Comparison of ENCODE assay signal across 11 cellular contexts in genomic region chr16:86882586-86883280, GRCh38.
A peak's percentile ranks its signal among the peaks of the same experiment; 100 is the strongest.
DNase-seq lines count a peak whose midpoint lies in the region; ATAC-seq and TF ChIP-seq lines count a peak whose summit lies in the region.
"Had no signal": no experiment of that assay in that cellular context is flagged by ENCODE, and none has a peak within 500 bp of the region (broad histone marks: within the 10 kb centered on the region; RNA-seq: fewer than 3 reads in every experiment).

No MANE protein-coding gene starts in this region.

- no peak overlapping the region for H3K27ac Mint-ChIP-seq in activated naive CD4-positive, alpha-beta T cell treated with anti-CD3 and anti-CD28 coated beads, Interleukin-2, amount 10 ng/mL, durations not matched to agents 7 days and 5 days

- no peaks in the 10 kb centered on the region for H3K9me3 Mint-ChIP-seq in activated naive CD4-positive, alpha-beta T cell treated with anti-CD3 and anti-CD28 coated beads, Interleukin-2, amount 10 ng/mL, durations not matched to agents 7 days and 5 days

- H3K36me3 Mint-ChIP-seq in activated naive CD4-positive, alpha-beta T cell treated with anti-CD3 and anti-CD28 coated beads, Interleukin-2, amount 10 ng/mL, durations not matched to agents 7 days and 5 days, result no peaks in the 10 kb centered on the region

- CTCF ChIA-PET in activated naive CD4-positive, alpha-beta T cell treated with anti-CD3 and anti-CD28 coated beads, Interleukin-2, amount 10 ng/mL, durations not matched to agents 7 days and 5 days (lab: Charles Lee), result no interaction called here

- peak overlapping the region in 9 of 11 experiments; percentile 5 to 56 (median 27); a peak in 13 of 22 replicates for H3K4me2 ChIP-seq in BLaER1 treated with 17β-estradiol and CSF1 and Interleukin-3, amounts not matched to agents 10 nM and 100 nM
- H3K4me2 ChIP-seq in osteoblast (ENCODE audit: insufficient read depth, low read length), result no peak overlapping the region

- no peak overlapping the region for H2AFZ ChIP-seq in osteoblast (ENCODE audit: low read length)

- ATAC-seq in HG03432 (IDR thresholded peaks at IDR 0.05; ENCODE audit: unreplicated experiment), result no peak
- no peak for ATAC-seq in GM18505 (IDR thresholded peaks at IDR 0.05; ENCODE audit: unreplicated experiment)
- ATAC-seq in HG03280 (IDR thresholded peaks at IDR 0.05; ENCODE audit: unreplicated experiment), result no peak

- no peaks in the 10 kb centered on the region; a peak in 1 of 22 replicates for H4K20me1 ChIP-seq in BLaER1 treated with 17β-estradiol and CSF1 and Interleukin-3, amounts not matched to agents 10 nM and 100 nM
- no peaks in the 10 kb centered on the region for H4K20me1 ChIP-seq in osteoblast (ENCODE audit: insufficient read depth, low read length)

- no peak overlapping the region for H3K27ac ChIP-seq in BLaER1 treated with 17β-estradiol and CSF1 and Interleukin-3, amounts not matched to agents 10 nM and 100 nM
- no peak overlapping the region for H3K27ac ChIP-seq in osteoblast (ENCODE audit: low read depth, low read length)

- no peak overlapping the region for H3K4me3 ChIP-seq in BLaER1 treated with 17β-estradiol and CSF1 and Interleukin-3, amounts not matched to agents 10 nM and 100 nM
- H3K4me3 ChIP-seq in fibroblast of pulmonary artery (replicated peaks; ENCODE audit: low read depth, low read length) (no peak overlapping the region), osteoblast (ENCODE audit: insufficient read depth, low read length) (no peak overlapping the region)

- H3K27me3 Mint-ChIP-seq in activated naive CD4-positive, alpha-beta T cell treated with anti-CD3 and anti-CD28 coated beads, Interleukin-2, amount 10 ng/mL, durations not matched to agents 7 days and 5 days, result peaks cover 36% of the 10 kb centered on the region

- no peak overlapping the region for H3K9ac ChIP-seq in BLaER1 treated with 17β-estradiol and CSF1 and Interleukin-3, amounts not matched to agents 10 nM and 100 nM

- H3K79me2 ChIP-seq in osteoblast (ENCODE audit: insufficient read depth, low read length), result no peaks in the 10 kb centered on the region

- no peak for TF ChIP-seq CTCF in fibroblast of pulmonary artery (IDR thresholded peaks at IDR 0.05; ENCODE audit: low read length, missing control alignments)
- TF ChIP-seq CTCF in osteoblast (IDR thresholded peaks at IDR 0.05; ENCODE audit: extremely low read depth, low read depth, low read length), result no peak

- no peak overlapping the region for H3K4me3 Mint-ChIP-seq in activated naive CD4-positive, alpha-beta T cell treated with anti-CD3 and anti-CD28 coated beads, Interleukin-2, amount 10 ng/mL, durations not matched to agents 7 days and 5 days

- DNase-seq in RPMI7951 (ENCODE audit: low read depth) (peak; percentile 81), fibroblast of pulmonary artery (ENCODE audit: low read depth) (peak; percentile 70), osteoblast (ENCODE audit: insufficient read length, low spot score, missing footprints) (peak; percentile 97)
- DNase-seq in activated naive CD4-positive, alpha-beta T cell treated with anti-CD3 and anti-CD28 coated beads, Interleukin-2, amount 10 ng/mL, durations not matched to agents 7 days and 5 days, result no peak
- DNase-seq: activated CD4-positive, CD25-positive, alpha-beta regulatory T cell treated with anti-CD3 and anti-CD28 coated beads, Interleukin-2, amount 50 U/mL, for 72 hours; NCI-H1092 treated with DMSO at 0.1 percent for 48 hours; OCI-M1 had no signal

- H3K4me1 Mint-ChIP-seq in activated naive CD4-positive, alpha-beta T cell treated with anti-CD3 and anti-CD28 coated beads, Interleukin-2, amount 10 ng/mL, durations not matched to agents 7 days and 5 days, result no peaks in the 10 kb centered on the region

- peaks cover 13 to 25% (median 18%) of the 10 kb centered on the region in 11 experiments for H3K27me3 ChIP-seq in BLaER1 treated with 17β-estradiol and CSF1 and Interleukin-3, amounts not matched to agents 10 nM and 100 nM
- H3K27me3 ChIP-seq in osteoblast (ENCODE audit: insufficient read depth, low read length), result peaks cover 11% of the 10 kb centered on the region

- H3K4me1 ChIP-seq in BLaER1 treated with 17β-estradiol and CSF1 and Interleukin-3, amounts not matched to agents 10 nM and 100 nM, result peaks cover 0 to 10% (median 7%) of the 10 kb centered on the region in 10 experiments; a peak in 10 of 20 replicates
- H3K4me1 ChIP-seq in osteoblast (ENCODE audit: insufficient read depth, low read length), result peaks cover 12% of the 10 kb centered on the region

- no peaks in the 10 kb centered on the region for H3K9me3 ChIP-seq in BLaER1 treated with 17β-estradiol and CSF1 and Interleukin-3, amounts not matched to agents 10 nM and 100 nM (replicated peaks in 1 of 11)
- no peaks in the 10 kb centered on the region for H3K9me3 ChIP-seq in osteoblast (ENCODE audit: low read depth, low read length)

- TF ChIP-seq POLR2A in GM18505 (IDR thresholded peaks at IDR 0.05; ENCODE audit: borderline replicate concordance, extremely low read depth, insufficient read depth, insufficient read length), result no peak

- no peaks in the 10 kb centered on the region for H3K36me3 ChIP-seq in BLaER1 treated with 17β-estradiol and CSF1 and Interleukin-3, amounts not matched to agents 10 nM and 100 nM
- H3K36me3 ChIP-seq in osteoblast (ENCODE audit: insufficient read depth, low read length), result no peaks in the 10 kb centered on the region
